In the genomic region with DNA sequence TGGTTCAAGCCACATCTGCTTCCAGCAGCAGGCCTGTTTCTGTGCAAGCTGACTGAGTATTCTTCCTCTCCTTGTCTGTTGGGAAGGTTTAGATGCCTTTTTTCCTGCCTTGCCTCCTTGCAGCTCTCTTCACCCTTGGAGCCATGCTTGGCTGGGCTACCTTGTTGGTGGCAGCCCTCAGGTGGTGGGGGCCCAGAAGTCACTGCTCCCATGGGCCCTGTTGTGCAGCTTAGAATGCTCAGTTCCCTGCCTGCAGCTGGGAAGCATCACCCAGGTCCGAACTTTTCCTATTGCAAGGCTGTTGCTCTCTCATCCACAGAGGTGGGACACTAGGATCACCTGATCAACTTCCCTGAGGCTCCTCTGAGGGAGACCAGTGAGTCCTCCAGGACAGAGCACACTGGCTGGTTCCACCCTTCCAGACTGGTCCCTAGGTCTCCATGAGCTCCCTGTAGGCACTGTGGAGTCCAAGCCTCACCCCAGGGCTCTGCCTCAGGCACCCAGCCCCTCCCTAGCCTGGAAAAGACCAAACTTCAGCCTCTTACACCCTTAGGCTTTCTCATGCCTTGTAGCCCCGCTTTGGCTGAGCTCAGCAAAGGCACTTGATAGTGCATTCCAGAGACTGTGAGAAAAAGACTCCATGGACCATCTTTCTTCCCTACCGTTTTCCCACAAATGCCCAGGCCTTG, we compare ENCODE assay signal across 39 cellular contexts.
"Had no signal": no experiment of that assay in that cellular context is flagged by ENCODE, and none has a peak within 500 bp of the region (broad histone marks: within the 10 kb centered on the region; RNA-seq: fewer than 3 reads in every experiment).

No MANE protein-coding gene starts in this region.

- ATAC-seq: activated naive CD8-positive, alpha-beta T cell treated with anti-CD3 and anti-CD28 coated beads, Interleukin-2, amount 50 U/mL, for 24 hours; activated T-cell treated with anti-CD3 and anti-CD28 coated beads, Interleukin-2, amount 50 U/mL, for 4 hours; PC-3; Right ventricle myocardium inferior; SK-N-SH treated with all-trans-retinoic acid at 6 μM for 48 hours; T-cell had no signal

- H3K4me3 Mint-ChIP-seq: activated B cell treated with CpG ODN at 0.5 μM for 24 hours; activated CD4-positive, alpha-beta memory T cell treated with anti-CD3 and anti-CD28 coated beads for 36 hours; activated naive CD4-positive, alpha-beta T cell treated with anti-CD3 and anti-CD28 coated beads for 36 hours; activated naive CD8-positive, alpha-beta T cell; activated naive CD8-positive, alpha-beta T cell treated with anti-CD3 and anti-CD28 coated beads, Interleukin-2, amount 50 U/mL, for 24 hours; activated T-cell treated with anti-CD3 and anti-CD28 coated beads, Interleukin-2, amount 50 U/mL, for 4 hours; activated T-helper 1 cell treated with anti-CD3 and anti-CD28 coated beads, Interleukin-12 subunit alpha, Interleukin-12 subunit beta, Interleukin-2, Interleukin-4 antibody, amounts not matched to agents 30 ng/mL and 10 ng/mL and 1 ng/mL, durations not matched to agents 14 hours and 24 hours and 36 hours; brain; T-cell had no signal

- DNase-seq: activated B cell treated with CpG ODN at 0.5 μM for 24 hours; activated CD4-positive, alpha-beta memory T cell treated with anti-CD3 and anti-CD28 coated beads for 36 hours; activated CD4-positive, alpha-beta T cell treated with anti-CD3 and anti-CD28 coated beads for 4 hours; activated CD4-positive, alpha-beta T cell treated with anti-CD3 and anti-CD28 coated beads, Interleukin-2, amount 50 U/mL, for 1 hour; activated CD4-positive, CD25-positive, alpha-beta regulatory T cell treated with anti-CD3 and anti-CD28 coated beads, Interleukin-2, amount 50 U/mL, for 72 hours; activated CD8-positive, alpha-beta memory T cell treated with anti-CD3 and anti-CD28 coated beads, Interleukin-2, amount 50 U/mL, for 4 hours; activated gamma-delta T cell treated with Interleukin-2 at 50 U/mL for 16 hours; activated naive CD4-positive, alpha-beta T cell treated with anti-CD3 and anti-CD28 coated beads for 36 hours; activated naive CD8-positive, alpha-beta T cell treated with anti-CD3 and anti-CD28 coated beads, Interleukin-2, amount 50 U/mL, for 24 hours; activated T-cell treated with anti-CD3 and anti-CD28 coated beads for 4 hours; activated T-cell treated with anti-CD3 and anti-CD28 coated beads, Interleukin-2, amount 50 U/mL, for 4 hours; anterior cingulate cortex; caudate nucleus; Karpas-422; KBM-7; NCI-H1105; NCI-H1436; NCI-H1694; NCI-H1930; NCI-H2081 treated with DMSO at 0.1 percent for 48 hours; NCI-H226; NCI-H446 treated with DMSO at 0.1 percent for 48 hours; NCI-H526; NCI-H748 treated with DMSO at 0.1 percent for 48 hours; NK-92 treated with Interleukin-12 subunit alpha and Interleukin-12 subunit beta, amount 100 ng/mL, for 24 hours; PC-3; SIG-M5; T-cell; T-helper 2 cell; T-helper 9 cell had no signal

- H3K4me1 Mint-ChIP-seq: activated B cell treated with CpG ODN at 0.5 μM for 24 hours; activated naive CD8-positive, alpha-beta T cell treated with anti-CD3 and anti-CD28 coated beads, Interleukin-2, amount 50 U/mL, for 24 hours; brain; T-cell had no signal

- FAIRE-seq: bronchial epithelial cell, RCC 7860 had no signal

- H3K27ac Mint-ChIP-seq: activated B cell treated with CpG ODN at 0.5 μM for 24 hours; activated CD4-positive, alpha-beta memory T cell treated with anti-CD3 and anti-CD28 coated beads for 36 hours; activated naive CD4-positive, alpha-beta T cell treated with anti-CD3 and anti-CD28 coated beads for 36 hours; activated naive CD8-positive, alpha-beta T cell; activated naive CD8-positive, alpha-beta T cell treated with anti-CD3 and anti-CD28 coated beads, Interleukin-2, amount 50 U/mL, for 24 hours; activated T-helper 1 cell treated with anti-CD3 and anti-CD28 coated beads, Interleukin-12 subunit alpha, Interleukin-12 subunit beta, Interleukin-2, Interleukin-4 antibody, amounts not matched to agents 30 ng/mL and 10 ng/mL and 1 ng/mL, durations not matched to agents 14 hours and 24 hours and 36 hours; brain; T-cell had no signal

- H3K36me3 Mint-ChIP-seq: T-cell had no signal

- H3K27ac ChIP-seq: RWPE1, VCaP had no signal
